ENCODE assay signal across 8 cellular contexts in the genomic region with DNA sequence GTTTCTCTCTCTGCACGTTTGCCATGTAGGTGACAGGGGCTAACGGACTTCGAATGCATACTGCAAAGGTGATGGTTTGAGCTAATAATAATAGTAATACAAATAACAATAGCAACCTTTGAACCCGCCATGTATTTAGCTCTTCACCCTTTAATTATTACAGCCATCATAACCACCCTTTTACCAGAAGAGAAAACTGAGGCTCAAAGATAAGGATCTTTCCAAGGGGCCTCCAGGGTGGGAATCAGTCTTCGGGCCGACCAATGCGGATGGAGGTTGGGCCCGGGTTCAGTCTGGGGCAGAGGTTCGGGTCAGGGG. TPM values are rescaled to one million over a fixed set of nuclear protein-coding genes. Genes with fewer than 3 reads are reported as not detected.
A peak's percentile ranks its signal among the peaks of the same experiment; 100 is the strongest.
DNase-seq lines count a peak whose midpoint lies in the region; ATAC-seq and TF ChIP-seq lines count a peak whose summit lies in the region.

No MANE protein-coding gene starts in this region.

- no peak overlapping the region for H3K56ac ChIP-seq in H9 (ENCODE audit: insufficient read length, low read depth, low read length)

- H3K27ac Mint-ChIP-seq in H9 (peak overlapping the region; percentile 81 to 98 (median 96); a peak in 6 of 7 replicates), activated B cell treated with CpG ODN at 0.5 μM for 24 hours (peak overlapping the region; percentile 85)

- H3K79me1 ChIP-seq in H9 (ENCODE audit: insufficient read depth, low read depth, low read length, poor library complexity, severe bottlenecking) = peaks cover 5% of the 10 kb centered on the region

- no peak for TF ChIP-seq POLR2A in spleen (IDR thresholded peaks at IDR 0.05)

- H3K4me3 Mint-ChIP-seq in H9 = peak overlapping the region; percentile 98
- H3K4me3 Mint-ChIP-seq in activated B cell treated with CpG ODN at 0.5 μM for 24 hours = peak overlapping the region; percentile 95

- H4K8ac ChIP-seq in H9 (replicated peaks; ENCODE audit: insufficient read length, low read depth, low read length) = no peak overlapping the region

- H2AFZ ChIP-seq in H9 (ENCODE audit: low read length) = no peak overlapping the region

- no peak overlapping the region for H4K5ac ChIP-seq in H9 (ENCODE audit: insufficient read length, low read depth, low read length)

- no peak overlapping the region for H4K91ac ChIP-seq in H9 (ENCODE audit: insufficient read length, low read depth, low read length)

- H3K9me3 Mint-ChIP-seq in H9 = no peaks in the 10 kb centered on the region
- no peaks in the 10 kb centered on the region for H3K9me3 Mint-ChIP-seq in activated B cell treated with CpG ODN at 0.5 μM for 24 hours

- no peak overlapping the region for H2BK5ac ChIP-seq in H9 (ENCODE audit: insufficient read length, low read length)

- H3K4me3 ChIP-seq in iPS DF 6.9 (ENCODE audit: low read length) = peak overlapping the region; percentile 90
- H3K4me3 ChIP-seq in spleen = peak overlapping the region; percentile 70 to 98 (median 81)

- H3K27ac ChIP-seq in H9 (ENCODE audit: insufficient read length, low read depth, low read length) (no peak overlapping the region), iPS DF 6.9 (ENCODE audit: low read length) (no peak overlapping the region), spleen (peak overlapping the region; percentile 82 to 91 (median 86))

- no peaks in the 10 kb centered on the region for H3K27me3 Mint-ChIP-seq in H9 (ENCODE audit: low read depth)
- no peaks in the 10 kb centered on the region for H3K27me3 Mint-ChIP-seq in activated B cell treated with CpG ODN at 0.5 μM for 24 hours

- H2AK5ac ChIP-seq in H9 (ENCODE audit: insufficient read length, low read length) = no peak overlapping the region

- no peaks in the 10 kb centered on the region for H4K20me1 ChIP-seq in H9 (ENCODE audit: control insufficient read depth, insufficient read depth, insufficient read length)

- peak overlapping the region; percentile 64 for H3K9ac ChIP-seq in H9 (ENCODE audit: extremely low read depth, insufficient read length, low read length)

- TF ChIP-seq CTCF in H9 (conservative IDR thresholded peaks at IDR 0.05) (no peak), activated B cell treated with CpG ODN at 0.5 μM for 24 hours (IDR thresholded peaks at IDR 0.05) (no peak), spleen (IDR thresholded peaks at IDR 0.05 in 8 of 11, conservative IDR thresholded peaks at IDR 0.05 in 3 of 11) (no peak)

- CTCF ChIA-PET in activated B cell treated with CpG ODN at 0.5 μM for 24 hours (lab: Charles Lee) = interaction anchor here (0.6 to 4.3 kb wide), 24 partner anchors 16 to 176 kb away, joined by 3 to 26 read pairs (median 4); a partner anchor contains a TSS

- no CpG with 5 or more reads among the region's 9 CpGs for WGBS in H9 (ENCODE audit: extremely low coverage, insufficient read length, low lambda C conversion rate)
- no CpG with 5 or more reads among the region's 9 CpGs for WGBS in iPS DF 6.9 (ENCODE audit: insufficient coverage, insufficient read length)
- WGBS in spleen, 5 donors = 6 to 11% (median 9%) methylated on average over 9 of the region's 9 CpGs

- no peak overlapping the region for H2BK12ac ChIP-seq in H9 (ENCODE audit: insufficient read length, low read depth, low read length)

- H3K4ac ChIP-seq in H9 (ENCODE audit: low read depth, low read length) = no peak overlapping the region

- no peaks in the 10 kb centered on the region for H3K27me3 ChIP-seq in H9 (ENCODE audit: insufficient read depth, low read length)
- H3K27me3 ChIP-seq in iPS DF 6.9 (ENCODE audit: control insufficient read depth, insufficient read depth, low read length) = no peaks in the 10 kb centered on the region
- no peaks in the 10 kb centered on the region for H3K27me3 ChIP-seq in spleen (replicated peaks in 1 of 7)

- H3K18ac ChIP-seq in H9 (ENCODE audit: insufficient read length, low read depth, low read length) = no peak overlapping the region

- H3K79me2 ChIP-seq in H9 (ENCODE audit: insufficient read depth, low read length) = peaks cover 8% of the 10 kb centered on the region; the same call in 1 of the 2 replicates

- peaks cover 9 to 25% (median 18%) of the 10 kb centered on the region in 3 experiments; a peak in 6 of 7 replicates for H3K36me3 Mint-ChIP-seq in H9 (ENCODE audit: insufficient read depth in 1 of 3, low read depth in 3 of 3)
- peaks cover 14% of the 10 kb centered on the region for H3K36me3 Mint-ChIP-seq in activated B cell treated with CpG ODN at 0.5 μM for 24 hours (ENCODE audit: low read depth)

- H3K36me3 ChIP-seq in iPS DF 6.9 (ENCODE audit: control insufficient read depth, insufficient read depth, low read length) (peaks cover 2% of the 10 kb centered on the region; the same call in 1 of the 2 replicates), spleen (peaks cover 0 to 25% (median 4%) of the 10 kb centered on the region in 6 donors)

- H3K14ac ChIP-seq in H9 (ENCODE audit: insufficient read depth, low read length) = peak overlapping the region; percentile 33

- ATAC-seq in activated B cell treated with CpG ODN at 0.5 μM for 24 hours (ENCODE audit: low read depth) (no peak), HG03025 (IDR thresholded peaks at IDR 0.05; ENCODE audit: low FRiP score, unreplicated experiment) (no peak)

- intact Hi-C loops in activated B cell treated with CpG ODN at 0.5 μM for 24 hours (cut with micrococcal nuclease) = loop anchor here (1.0 to 10.0 kb wide), 6 partner anchors 40 to 176 kb away; a partner anchor contains a TSS
- intact Hi-C loops in spleen (cut with DNase I; ENCODE audit: low total_unique reads) = loop anchor here (2.0 to 10.0 kb wide), 3 partner anchors 54 to 164 kb away; no protein-coding TSS in a partner anchor

- POLR2A ChIA-PET in activated B cell treated with CpG ODN at 0.5 μM for 24 hours (lab: Charles Lee) = interaction anchor here (0.6 to 3.0 kb wide), 26 partner anchors 9 to 491 kb away, joined by 3 to 81 read pairs (median 4); a partner anchor contains a TSS

- no peak overlapping the region for H2BK120ac ChIP-seq in H9 (ENCODE audit: low read depth, low read length, poor library complexity, severe bottlenecking)

- DNase-seq in H9 (no peak), activated B cell treated with CpG ODN at 0.5 μM for 24 hours (no peak), iPS DF 6.9 (ENCODE audit: low read depth, low spot score) (no peak), spleen (no peak), SK-N-DZ (ENCODE audit: low spot score) (no peak), NCI-H510A (lab: John Stamatoyannopoulos, UW) (no peak)
- DNase-seq in activated effector memory CD4-positive, alpha-beta T cell treated with anti-CD3 and anti-CD28 coated beads, Interleukin-2, amount 50 U/mL, for 16 hours = no peak

- H3K23me2 ChIP-seq in H9 (ENCODE audit: insufficient read length, low read depth, low read length, poor library complexity, severe bottlenecking) = peaks cover 8% of the 10 kb centered on the region

- no peak overlapping the region for H2BK20ac ChIP-seq in H9 (ENCODE audit: low read depth, low read length, poor library complexity, severe bottlenecking)

- H3K23ac ChIP-seq in H9 (ENCODE audit: insufficient read length, low read depth, low read length) = peak overlapping the region; percentile 37

- H3K4me2 ChIP-seq in H9 (ENCODE audit: insufficient read depth, insufficient read length, low read length) = peak overlapping the region; percentile 97

- H3K9me3 ChIP-seq in H9 (ENCODE audit: control insufficient read depth, low read depth, low read length) = no peaks in the 10 kb centered on the region
- H3K9me3 ChIP-seq in iPS DF 6.9 (ENCODE audit: control insufficient read depth, insufficient read depth, low read length) = no peaks in the 10 kb centered on the region
- H3K9me3 ChIP-seq in spleen = no peaks in the 10 kb centered on the region

- H3K4me1 Mint-ChIP-seq in H9 = peaks cover 36 to 39% of the 10 kb centered on the region in 2 experiments
- H3K4me1 Mint-ChIP-seq in activated B cell treated with CpG ODN at 0.5 μM for 24 hours = peaks cover 31% of the 10 kb centered on the region

- H2BK15ac ChIP-seq in H9 (ENCODE audit: low read depth, low read length) = no peak overlapping the region

- H3K4me1 ChIP-seq in H9 (ENCODE audit: insufficient read depth, low read length) = no peaks in the 10 kb centered on the region; the same call in 1 of the 2 replicates
- H3K4me1 ChIP-seq in iPS DF 6.9 (ENCODE audit: control insufficient read depth, insufficient read depth, low read length) = peaks cover 5% of the 10 kb centered on the region; the same call in 1 of the 2 replicates
- H3K4me1 ChIP-seq in spleen = peaks cover 8 to 44% (median 37%) of the 10 kb centered on the region in 6 donors

- H3T11ph ChIP-seq in H9 (ENCODE audit: low read length) = no peak overlapping the region

RNA-seq across cellular contexts. Expression of a gene that starts 0.5 kb away (rescaled TPM):
- total RNA-seq in H9 (2021) = 60.0 and 60.3 TPM in 2 replicates
- 21.6 and 22.4 TPM in 2 replicates for total RNA-seq in activated B cell treated with CpG ODN at 0.5 μM for 24 hours
- 10 to 100 TPM; 13.1 to 16.5 (median 14.2) TPM for total RNA-seq in spleen
- 10 to 100 TPM; 24.5 to 42.7 (median 30.8) TPM for polyA plus RNA-seq in spleen
- 88.4 and 126 TPM in 2 replicates for polyA plus RNA-seq in SK-N-DZ (2014; cell fraction: cytosol; rRNA removed)
- polyA plus RNA-seq in SK-N-DZ (2014; cell fraction: nucleus; rRNA removed) = 17.5 and 20.1 TPM in 2 replicates

RNA-seq across cellular contexts. Expression of a gene that starts 39.8 kb away (rescaled TPM):
- total RNA-seq in H9 (2021) = 50.3 and 50.6 TPM in 2 replicates
- total RNA-seq in activated B cell treated with CpG ODN at 0.5 μM for 24 hours = 60.4 and 64.4 TPM in 2 replicates
- 100 to 1,000 TPM in 5 of 7 donors, 10 to 100 TPM in 2; 67.7 to 117 (median 102) TPM for total RNA-seq in spleen
- polyA plus RNA-seq in spleen = 100 to 1,000 TPM in 1 of 3 donors, 10 to 100 TPM in 2; 97.0 to 112 (median 98.7) TPM
- 37.1 and 38.2 TPM in 2 replicates for polyA plus RNA-seq in SK-N-DZ (2014; cell fraction: cytosol; rRNA removed)
- polyA plus RNA-seq in SK-N-DZ (2014; cell fraction: nucleus; rRNA removed) = 57.4 and 101 TPM in 2 replicates

RNA-seq across cellular contexts. Expression of a gene that starts 44.2 kb away (rescaled TPM):
- total RNA-seq in H9 (2021) (2.5 and 2.8 TPM in 2 replicates), activated B cell treated with CpG ODN at 0.5 μM for 24 hours (0.54 and 2.1 TPM in 2 replicates), spleen (1 to 10 TPM in 3 of 7 donors, under 1 TPM in 1, not detected in 3; 0.87 to 2.9 (median 1.3) TPM)
- 1 to 10 TPM; 1.5 to 2.5 (median 2.5) TPM for polyA plus RNA-seq in spleen
- 4.4 and 4.6 TPM in 2 replicates for polyA plus RNA-seq in SK-N-DZ (2014; cell fraction: cytosol; rRNA removed)
- 5.2 and 6.3 TPM in 2 replicates for polyA plus RNA-seq in SK-N-DZ (2014; cell fraction: nucleus; rRNA removed)

Comparison
In these comparisons a context has a peak if more than half of its experiments do, and no peak if none do; other contexts are left out.
1. H3K27ac ChIP-seq: peak in spleen (8 of 8); none in H9 (single experiment) and iPS DF 6.9 (single experiment).